13 cellular contexts compared by ENCODE assay signal in genomic region chr17:16477666-16478065, GRCh38. TPM values are rescaled to one million over a fixed set of nuclear protein-coding genes. Genes with fewer than 3 reads are reported as not detected.
DNase-seq lines count a peak whose midpoint lies in the region; ATAC-seq and TF ChIP-seq lines count a peak whose summit lies in the region.
"Had no signal": no experiment of that assay in that cellular context is flagged by ENCODE, and none has a peak within 500 bp of the region (broad histone marks: within the 10 kb centered on the region; RNA-seq: fewer than 3 reads in every experiment).

No MANE protein-coding gene starts in this region.

- H3K79me2 ChIP-seq in PC-9 (ENCODE audit: low read depth) = no peaks in the 10 kb centered on the region

- no peak for ATAC-seq in effector memory CD8-positive, alpha-beta T cell (replicated peaks)
- ATAC-seq: activated CD8-positive, alpha-beta T cell treated with anti-CD3 and anti-CD28 coated beads, Interleukin-2, amount 10 ng/mL, durations not matched to agents 7 days and 5 days; activated naive CD8-positive, alpha-beta T cell treated with anti-CD3 and anti-CD28 coated beads, Interleukin-2, amount 50 U/mL, for 24 hours had no signal

- H3K4me3 ChIP-seq in PC-9 (no peak overlapping the region), prostate gland (no peak overlapping the region), tibial nerve (no peak overlapping the region), Caco-2 (ENCODE audit: low read depth, low read length) (no peak overlapping the region)
- H3K4me3 ChIP-seq: heart right ventricle had no signal

- H3K9me3 Mint-ChIP-seq in effector memory CD8-positive, alpha-beta T cell = no peaks in the 10 kb centered on the region
- no peaks in the 10 kb centered on the region for H3K9me3 Mint-ChIP-seq in Caco-2 (ENCODE audit: unreplicated experiment)
- H3K9me3 Mint-ChIP-seq: activated naive CD8-positive, alpha-beta T cell treated with anti-CD3 and anti-CD28 coated beads, Interleukin-2, amount 50 U/mL, for 24 hours had no signal

- POLR2A ChIA-PET in PC-9 (lab: Charles Lee; ENCODE audit: unreplicated experiment) = interaction anchor here (0.6 to 1.2 kb wide), 2 partner anchors 39 to 93 kb away, joined by 6 to 9 read pairs; no protein-coding TSS in a partner anchor
- POLR2A ChIA-PET in Caco-2 (lab: Charles Lee) = no interaction called here

- H3K27me3 Mint-ChIP-seq in effector memory CD8-positive, alpha-beta T cell = no peaks in the 10 kb centered on the region
- no peaks in the 10 kb centered on the region for H3K27me3 Mint-ChIP-seq in Caco-2 (ENCODE audit: insufficient read depth, unreplicated experiment)
- H3K27me3 Mint-ChIP-seq: activated naive CD8-positive, alpha-beta T cell treated with anti-CD3 and anti-CD28 coated beads, Interleukin-2, amount 50 U/mL, for 24 hours had no signal

- TF ChIP-seq POLR2A in prostate gland (IDR thresholded peaks at IDR 0.05) (no peak), tibial nerve (IDR thresholded peaks at IDR 0.05) (no peak)

- no peaks in the 10 kb centered on the region for H3F3A ChIP-seq in PC-9 (ENCODE audit: insufficient read depth, low read depth)

- H3K36me3 ChIP-seq in PC-9 (ENCODE audit: low read depth) = no peaks in the 10 kb centered on the region
- no peaks in the 10 kb centered on the region for H3K36me3 ChIP-seq in prostate gland
- H3K36me3 ChIP-seq in tibial nerve = no peaks in the 10 kb centered on the region
- no peaks in the 10 kb centered on the region for H3K36me3 ChIP-seq in Caco-2 (ENCODE audit: control insufficient read depth, insufficient read depth, low read length)
- H3K36me3 ChIP-seq: heart right ventricle had no signal

- H4K20me1 ChIP-seq in PC-9 (ENCODE audit: insufficient read depth) = no peaks in the 10 kb centered on the region

- WGBS in prostate gland = 75% methylated on average over 8 of the region's 8 CpGs
- 69 to 74% methylated on average over 8 of the region's 8 CpGs for WGBS in tibial nerve, 2 donors

- intact Hi-C loops in PC-9 (cut with micrococcal nuclease; ENCODE audit: unreplicated experiment) (no loop called here), prostate gland (cut with DNase I) (no loop called here), Caco-2 (cut with micrococcal nuclease; ENCODE audit: unreplicated experiment) (no loop called here)

- no peaks in the 10 kb centered on the region for H3K9me2 ChIP-seq in PC-9 (ENCODE audit: insufficient read depth)

- CTCF ChIA-PET in PC-9 (lab: Charles Lee) (interaction anchor here (1.1 kb wide), 1 partner anchor 24 kb away, joined by 3 read pairs; no protein-coding TSS in a partner anchor), Caco-2 (lab: Charles Lee) (no interaction called here)

- no peaks in the 10 kb centered on the region for H3K36me3 Mint-ChIP-seq in effector memory CD8-positive, alpha-beta T cell (ENCODE audit: insufficient read depth)
- no peaks in the 10 kb centered on the region for H3K36me3 Mint-ChIP-seq in Caco-2 (ENCODE audit: insufficient read depth, unreplicated experiment)

- H3K4me2 ChIP-seq in PC-9 = no peak overlapping the region

- H3K27ac ChIP-seq in PC-9 (no peak overlapping the region), prostate gland (peak overlapping the region; percentile 35 to 49), tibial nerve (peak overlapping the region; percentile 30 to 86 (median 79))
- H3K27ac ChIP-seq: VCaP had no signal

- H3K4me3 Mint-ChIP-seq in effector memory CD8-positive, alpha-beta T cell = no peak overlapping the region
- H3K4me3 Mint-ChIP-seq in Caco-2 (ENCODE audit: unreplicated experiment) = no peak overlapping the region
- H3K4me3 Mint-ChIP-seq: activated CD8-positive, alpha-beta T cell treated with anti-CD3 and anti-CD28 coated beads, Interleukin-2, amount 10 ng/mL, durations not matched to agents 7 days and 5 days; activated naive CD8-positive, alpha-beta T cell treated with anti-CD3 and anti-CD28 coated beads, Interleukin-2, amount 50 U/mL, for 24 hours had no signal

- no peak for TF ChIP-seq EP300 in tibial nerve (IDR thresholded peaks at IDR 0.05)

- TF ChIP-seq CTCF in PC-9 (conservative IDR thresholded peaks at IDR 0.05) = no peak
- TF ChIP-seq CTCF in prostate gland (IDR thresholded peaks at IDR 0.05) = no peak
- no peak for TF ChIP-seq CTCF in tibial nerve (IDR thresholded peaks at IDR 0.05)
- TF ChIP-seq CTCF in Caco-2 (IDR thresholded peaks at IDR 0.05; ENCODE audit: insufficient read depth in 1 of 2, low read depth in 1 of 2, low read length in 1 of 2, severe bottlenecking in 1 of 2, unreplicated experiment in 1 of 2) = no peak

- peaks cover 0 to 2% of the 10 kb centered on the region in 2 donors for H3K4me1 Mint-ChIP-seq in effector memory CD8-positive, alpha-beta T cell (ENCODE audit: low read depth in 2 of 2)
- H3K4me1 Mint-ChIP-seq in Caco-2 (ENCODE audit: low read depth, unreplicated experiment) = no peaks in the 10 kb centered on the region
- H3K4me1 Mint-ChIP-seq: activated naive CD8-positive, alpha-beta T cell treated with anti-CD3 and anti-CD28 coated beads, Interleukin-2, amount 50 U/mL, for 24 hours had no signal

- DNase-seq in PC-9 (peak in 1 of 2 experiments; percentile 59), prostate gland (ENCODE audit: low spot score) (no peak), tibial nerve (ENCODE audit: low spot score in 2 of 2) (no peak), SW 1271 (lab: John Stamatoyannopoulos, UW) (no peak), Caco-2 (no peak), OCI-M2 (lab: John Stamatoyannopoulos, UW; ENCODE audit: unreplicated experiment) (no peak)
- no peak for DNase-seq in effector memory CD8-positive, alpha-beta T cell
- DNase-seq: activated CD8-positive, alpha-beta T cell treated with anti-CD3 and anti-CD28 coated beads, Interleukin-2, amount 10 ng/mL, durations not matched to agents 7 days and 5 days; activated naive CD8-positive, alpha-beta T cell treated with anti-CD3 and anti-CD28 coated beads, Interleukin-2, amount 50 U/mL, for 24 hours; C1 segment of cervical spinal cord; NCI-H1694 treated with DMSO at 0.1 percent for 48 hours had no signal

- H3K27me3 ChIP-seq in PC-9 (ENCODE audit: insufficient read depth, low read depth) = no peaks in the 10 kb centered on the region
- no peaks in the 10 kb centered on the region for H3K27me3 ChIP-seq in prostate gland (replicated peaks; ENCODE audit: insufficient read depth)
- H3K27me3 ChIP-seq in tibial nerve = no peaks in the 10 kb centered on the region
- no peaks in the 10 kb centered on the region for H3K27me3 ChIP-seq in Caco-2 (replicated peaks; ENCODE audit: control insufficient read depth, insufficient read depth, low read length)
- H3K27me3 ChIP-seq: heart right ventricle had no signal

- no peaks in the 10 kb centered on the region for H3K9me3 ChIP-seq in PC-9 (ENCODE audit: insufficient read depth, low read depth)
- no peaks in the 10 kb centered on the region for H3K9me3 ChIP-seq in prostate gland
- no peaks in the 10 kb centered on the region for H3K9me3 ChIP-seq in tibial nerve
- H3K9me3 ChIP-seq in Caco-2 = no peaks in the 10 kb centered on the region
- H3K9me3 ChIP-seq: heart right ventricle had no signal

- H3K4me1 ChIP-seq in PC-9 (replicated peaks; ENCODE audit: insufficient read depth) (no peaks in the 10 kb centered on the region), prostate gland (replicated peaks) (no peaks in the 10 kb centered on the region), tibial nerve (peaks cover 0 to 72% (median 14%) of the 10 kb centered on the region in 4 donors), Caco-2 (peaks cover 19% of the 10 kb centered on the region)

- no peak overlapping the region for H2AFZ ChIP-seq in PC-9

- H3K27ac Mint-ChIP-seq in effector memory CD8-positive, alpha-beta T cell = peak overlapping the region; percentile 53 to 56
- no peak overlapping the region for H3K27ac Mint-ChIP-seq in Caco-2 (ENCODE audit: unreplicated experiment)
- H3K27ac Mint-ChIP-seq: activated CD8-positive, alpha-beta T cell treated with anti-CD3 and anti-CD28 coated beads, Interleukin-2, amount 10 ng/mL, durations not matched to agents 7 days and 5 days; activated naive CD8-positive, alpha-beta T cell treated with anti-CD3 and anti-CD28 coated beads, Interleukin-2, amount 50 U/mL, for 24 hours had no signal

- TSS peak; percentile 59 for BruUV-seq in PC-9 (replicated peaks; lab: Mats Ljungman, UMichigan)
- BruUV-seq in Caco-2 (replicated peaks; lab: Mats Ljungman, UMichigan) = no TSS peak

RNA-seq across cellular contexts. Expression of gene LRRC75A, which starts 14.3 kb away (rescaled TPM):
- 14.0 and 15.8 TPM in 2 replicates for total RNA-seq in PC-9 (2021)
- total RNA-seq in prostate gland = 10 to 100 TPM in 1 of 2 donors, 1 to 10 TPM in 1; 5.2 to 25.8 TPM
- 10 to 100 TPM in 1 of 4 donors, 1 to 10 TPM in 3; 2.9 to 10.3 (median 5.4) TPM for total RNA-seq in tibial nerve
- total RNA-seq in Caco-2 (2022) = 4.0 and 4.5 TPM in 2 replicates
